Comparison of ENCODE assay signal across 31 cellular contexts in the genomic region with DNA sequence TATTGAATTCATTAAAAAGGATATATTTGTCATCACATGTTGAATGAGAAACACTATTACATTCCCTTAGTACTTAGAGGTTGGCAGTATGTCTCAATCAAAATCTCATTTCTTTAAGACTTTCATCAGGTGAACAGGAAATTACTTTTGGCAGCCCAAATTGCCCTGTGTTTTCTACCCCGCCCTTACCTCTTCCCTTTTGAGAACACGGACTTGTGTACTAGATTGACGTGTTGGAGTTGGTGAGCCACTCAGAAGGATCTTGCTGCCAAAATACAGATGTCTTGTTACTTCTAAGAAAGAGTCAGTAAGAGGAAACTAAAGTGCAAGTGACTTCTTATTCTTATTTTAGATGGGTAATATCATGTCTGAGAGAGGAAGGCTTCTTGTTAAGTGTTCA.
"Had no signal": no experiment of that assay in that cellular context is flagged by ENCODE, and none has a peak within 500 bp of the region (broad histone marks: within the 10 kb centered on the region; RNA-seq: fewer than 3 reads in every experiment).

No MANE protein-coding gene starts in this region.

- H3K36me3 Mint-ChIP-seq: immature natural killer cell; naive thymus-derived CD4-positive, alpha-beta T cell; natural killer cell treated with Interleukin-12 subunit alpha and Interleukin-12 subunit beta and Interleukin-15 and Interleukin-18, amount 100 ng/mL, for 72 hours; stimulated activated naive B cell treated with anti-CD40 and anti-IgM and Interleukin-4, amounts not matched to agents 10 μg/mL and 1 μg/mL and 100 μg/mL, for 72 hours had no signal

- H3K27ac Mint-ChIP-seq: immature natural killer cell; memory B cell; naive thymus-derived CD4-positive, alpha-beta T cell; natural killer cell treated with Interleukin-12 subunit alpha and Interleukin-12 subunit beta and Interleukin-15 and Interleukin-18, amount 100 ng/mL, for 72 hours; stimulated activated naive B cell treated with anti-CD40 and anti-IgM and Interleukin-4, amounts not matched to agents 10 μg/mL and 1 μg/mL and 100 μg/mL, for 72 hours had no signal

- H3K9me3 ChIP-seq: left ventricle myocardium inferior, mucosa of descending colon, pancreas, prostate gland, stomach, testis, thyroid gland, transverse colon, upper lobe of right lung had no signal

- H3K27ac ChIP-seq: left ventricle myocardium inferior, pancreas, prostate gland, skin epidermis, stomach, testis, thyroid gland, transverse colon, upper lobe of right lung had no signal

- H3K4me3 Mint-ChIP-seq: immature natural killer cell; memory B cell; naive thymus-derived CD4-positive, alpha-beta T cell; natural killer cell treated with Interleukin-12 subunit alpha and Interleukin-12 subunit beta and Interleukin-15 and Interleukin-18, amount 100 ng/mL, for 72 hours; neural crest cell; stimulated activated naive B cell treated with anti-CD40 and anti-IgM and Interleukin-4, amounts not matched to agents 10 μg/mL and 1 μg/mL and 100 μg/mL, for 72 hours had no signal

- H3K4me3 ChIP-seq: left ventricle myocardium inferior, lung, mucosa of descending colon, pancreas, prostate gland, skin epidermis, stomach, testis, thyroid gland, transverse colon, upper lobe of right lung had no signal

- H3K4me1 ChIP-seq: pancreas, prostate gland, stomach, testis, transverse colon, upper lobe of right lung had no signal

- H3K9me3 Mint-ChIP-seq: memory B cell; natural killer cell treated with Interleukin-12 subunit alpha and Interleukin-12 subunit beta and Interleukin-15 and Interleukin-18, amount 100 ng/mL, for 72 hours; neural crest cell; stimulated activated naive B cell treated with anti-CD40 and anti-IgM and Interleukin-4, amounts not matched to agents 10 μg/mL and 1 μg/mL and 100 μg/mL, for 72 hours had no signal

- H3K27me3 ChIP-seq: pancreas, stomach, testis, thyroid gland, transverse colon, upper lobe of right lung had no signal

- FAIRE-seq: islet of Langerhans, pancreas, urothelium cell line had no signal

- ATAC-seq: mucosa of descending colon; naive thymus-derived CD4-positive, alpha-beta T cell; natural killer cell treated with Interleukin-12 subunit alpha and Interleukin-12 subunit beta and Interleukin-15 and Interleukin-18, amount 100 ng/mL, for 72 hours; pancreas; right cardiac atrium; sciatic nerve; stimulated activated naive B cell treated with anti-CD40 and anti-IgM and Interleukin-4, amounts not matched to agents 10 μg/mL and 1 μg/mL and 100 μg/mL, for 72 hours; stimulated activated naive CD8-positive, alpha-beta T cell treated with anti-CD3 and anti-CD28 coated beads, Interleukin-15, Interleukin-2, amounts not matched to agents 100 U/mL and 50 U/mL, for 24 hours; upper lobe of right lung had no signal

- DNase-seq: hypothalamus; immature natural killer cell; left ventricle myocardium inferior; midbrain; mucosa of descending colon; naive thymus-derived CD4-positive, alpha-beta T cell; nucleus accumbens; pancreas; posterior cingulate gyrus; retina; right cardiac atrium; stimulated activated CD4-positive, alpha-beta T cell treated with anti-CD3 and anti-CD28 coated beads, Interleukin-12 subunit alpha, Interleukin-12 subunit beta, amount 100 ng/mL, for 4 hours; stimulated activated CD4-positive, alpha-beta T cell treated with anti-CD3 and anti-CD28 coated beads, Interleukin-15, amount 100 ng/mL, for 24 hours; stimulated activated CD4-positive, alpha-beta T cell treated with anti-CD3 and anti-CD28 coated beads, Interleukin-2, amount 100 ng/mL, for 24 hours; stimulated activated CD4-positive, alpha-beta T cell treated with anti-CD3 and anti-CD28 coated beads, Interleukin-4, amount 100 ng/mL, for 1 hour; stimulated activated naive B cell treated with anti-CD40 and anti-IgM and Interleukin-4, amounts not matched to agents 10 μg/mL and 1 μg/mL and 100 μg/mL, for 72 hours; stimulated activated naive CD8-positive, alpha-beta T cell treated with anti-CD3 and anti-CD28 coated beads, Interleukin-15, Interleukin-2, amounts not matched to agents 100 U/mL and 50 U/mL, for 24 hours; stomach; testis; thyroid gland; transverse colon; upper lobe of right lung had no signal

- H3K36me3 ChIP-seq: pancreas, prostate gland, thyroid gland, transverse colon had no signal

- H3K27me3 Mint-ChIP-seq: memory B cell; natural killer cell treated with Interleukin-12 subunit alpha and Interleukin-12 subunit beta and Interleukin-15 and Interleukin-18, amount 100 ng/mL, for 72 hours; stimulated activated naive B cell treated with anti-CD40 and anti-IgM and Interleukin-4, amounts not matched to agents 10 μg/mL and 1 μg/mL and 100 μg/mL, for 72 hours had no signal

- H3K4me1 Mint-ChIP-seq: immature natural killer cell; memory B cell; naive thymus-derived CD4-positive, alpha-beta T cell; stimulated activated naive B cell treated with anti-CD40 and anti-IgM and Interleukin-4, amounts not matched to agents 10 μg/mL and 1 μg/mL and 100 μg/mL, for 72 hours had no signal
